In genomic region chr11:61771195-61771894, GRCh38 we compare ENCODE assay signal across 1 cellular context.
TF ChIP-seq lines count a peak whose summit lies in the region.

No MANE protein-coding gene starts in this region.

TF ChIP-seq in H1, 55 proteins besides CTCF, POLR2A, EP300 and RAD21:
- TF ChIP-seq TEAD4 (IDR thresholded peaks at IDR 0.05; ENCODE audit: low read depth, low read length) = no peak
- no peak for TF ChIP-seq JUN (IDR thresholded peaks at IDR 0.05; ENCODE audit: low read depth, low read length)
- no peak for TF ChIP-seq KDM5A (IDR thresholded peaks at IDR 0.05; ENCODE audit: low read length)
- no peak for TF ChIP-seq NRF1 (IDR thresholded peaks at IDR 0.05; ENCODE audit: low read depth, low read length)
- TF ChIP-seq CEBPB (IDR thresholded peaks at IDR 0.05; ENCODE audit: low read depth, low read length) = no peak
- no peak for TF ChIP-seq MAFK (IDR thresholded peaks at IDR 0.05; ENCODE audit: low read depth, low read length)
- no peak for TF ChIP-seq POLR2AphosphoS5 (IDR thresholded peaks at IDR 0.05; ENCODE audit: low read depth, low read length)
TF ChIP-seq in H1: peak in this region for 0.
